In the genomic region with DNA sequence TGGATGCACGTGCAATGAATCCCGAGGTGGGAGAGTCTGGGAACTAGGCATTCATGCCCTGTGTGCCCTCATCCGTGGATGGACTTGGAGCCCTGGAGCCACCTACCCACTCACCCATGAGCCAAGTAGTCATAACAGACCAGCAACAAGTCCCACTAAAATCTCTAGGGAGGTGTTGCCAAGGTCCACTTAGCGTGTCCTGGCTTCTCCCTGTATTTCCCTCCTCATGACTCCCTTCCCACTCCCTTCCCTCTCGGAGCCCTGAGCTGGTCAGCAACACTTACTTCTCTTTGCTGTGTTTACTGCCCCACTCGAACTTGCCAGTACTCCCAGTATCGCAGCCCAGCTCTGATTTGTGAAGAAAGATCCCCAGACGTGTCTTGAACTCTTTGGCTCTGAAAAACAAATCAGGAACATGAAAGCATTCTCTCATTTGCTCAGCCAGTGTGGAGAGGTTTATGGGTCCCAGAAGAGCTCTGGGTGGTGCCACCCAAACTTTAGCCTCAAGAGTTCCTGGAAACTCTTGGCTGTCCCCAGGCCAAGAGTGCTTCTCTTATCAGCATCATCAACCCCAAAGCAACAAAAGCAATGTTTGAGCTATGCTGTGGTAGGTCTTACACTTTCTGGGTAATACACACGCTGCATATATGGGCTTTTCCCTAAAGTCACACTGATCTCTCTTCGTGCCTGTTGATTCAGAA, we compare ENCODE assay signal across 1 cellular context.
TF ChIP-seq lines count a peak whose summit lies in the region.

No MANE protein-coding gene starts in this region.

TF ChIP-seq in H1, 55 proteins besides CTCF, POLR2A, EP300 and RAD21:
- TF ChIP-seq CBX5 (IDR thresholded peaks at IDR 0.05; ENCODE audit: low read depth, low read length) (no peak), SRF (IDR thresholded peaks at IDR 0.05; ENCODE audit: low read depth, low read length) (no peak), TBP (IDR thresholded peaks at IDR 0.05; ENCODE audit: low read depth, low read length) (no peak), CTBP2 (IDR thresholded peaks at IDR 0.05; ENCODE audit: borderline replicate concordance, insufficient read depth, insufficient read length, low read length) (no peak), YY1 (IDR thresholded peaks at IDR 0.05; ENCODE audit: low read depth, low read length) (no peak), CBX8 (IDR thresholded peaks at IDR 0.05; ENCODE audit: borderline replicate concordance, low read depth, low read length) (no peak), TAF7 (optimal IDR thresholded peaks at IDR 0.05; ENCODE audit: borderline replicate concordance, low read depth, low read length) (no peak), POLR2AphosphoS5 (IDR thresholded peaks at IDR 0.05; ENCODE audit: low read depth, low read length) (no peak), JUN (IDR thresholded peaks at IDR 0.05; ENCODE audit: low read depth, low read length) (no peak), SP1 (IDR thresholded peaks at IDR 0.05; ENCODE audit: low read depth, low read length) (no peak), RXRA (IDR thresholded peaks at IDR 0.05; ENCODE audit: insufficient read depth, low read depth, low read length) (no peak), NRF1 (IDR thresholded peaks at IDR 0.05; ENCODE audit: low read depth, low read length) (no peak)
